ENCODE assay signal across 28 cellular contexts in genomic region chr3:31176045-31176444, GRCh38.
"Had no signal": no experiment of that assay in that cellular context is flagged by ENCODE, and none has a peak within 500 bp of the region (broad histone marks: within the 10 kb centered on the region; RNA-seq: fewer than 3 reads in every experiment).

No MANE protein-coding gene starts in this region.

- H3K4me1 ChIP-seq: colonic mucosa, esophagus squamous epithelium, foreskin keratinocyte, gastrocnemius medialis, gastroesophageal sphincter, heart right ventricle had no signal

- H3K9me3 ChIP-seq: colonic mucosa, esophagus muscularis mucosa, esophagus squamous epithelium, gastrocnemius medialis, gastroesophageal sphincter, heart left ventricle had no signal

- H3K27ac ChIP-seq: colonic mucosa, coronary artery, dorsolateral prefrontal cortex, epithelial cell of prostate, esophagus muscularis mucosa, esophagus squamous epithelium, foreskin keratinocyte, gastrocnemius medialis, gastroesophageal sphincter, heart left ventricle, heart right ventricle had no signal

- H3K4me3 ChIP-seq: colonic mucosa, coronary artery, dorsolateral prefrontal cortex, esophagus muscularis mucosa, esophagus squamous epithelium, gastrocnemius medialis, gastroesophageal sphincter, heart left ventricle, heart right ventricle had no signal

- ATAC-seq: effector memory CD8-positive, alpha-beta T cell; esophagus mucosa; foreskin keratinocyte; gastrocnemius medialis; gastroesophageal sphincter; heart left ventricle; heart right ventricle had no signal

- FAIRE-seq: colon, endometrium, endothelial cell of umbilical vein, frontal cortex had no signal

- H3K36me3 ChIP-seq: colonic mucosa, esophagus muscularis mucosa, esophagus squamous epithelium, gastrocnemius medialis, gastroesophageal sphincter, heart left ventricle, heart right ventricle had no signal

- DNase-seq: colonic mucosa; cortex of kidney; dermis blood vessel endothelial cell; dorsolateral prefrontal cortex; effector CD4-positive, alpha-beta T cell; effector CD8-positive, alpha-beta T cell; effector memory CD4-positive, alpha-beta T cell; effector memory CD8-positive, alpha-beta T cell; endodermal cell; erythroblast; esophagus squamous epithelium; foreskin fibroblast; foreskin keratinocyte; foreskin melanocyte; gastrocnemius medialis; glutamatergic neuron; head of caudate nucleus; heart left ventricle; heart right ventricle had no signal

- H3K27me3 ChIP-seq: colonic mucosa, dorsolateral prefrontal cortex, esophagus muscularis mucosa, esophagus squamous epithelium, foreskin keratinocyte, gastrocnemius medialis, gastroesophageal sphincter, heart left ventricle, heart right ventricle had no signal
